In genomic region chr2:84703831-84704230, GRCh38 we compare ENCODE assay signal across 26 cellular contexts.
"Had no signal": no experiment of that assay in that cellular context is flagged by ENCODE, and none has a peak within 500 bp of the region (broad histone marks: within the 10 kb centered on the region; RNA-seq: fewer than 3 reads in every experiment).

No MANE protein-coding gene starts in this region.

- H3K27me3 ChIP-seq: colonic mucosa, dorsolateral prefrontal cortex, esophagus muscularis mucosa, esophagus squamous epithelium, gastrocnemius medialis, gastroesophageal sphincter, heart left ventricle, heart right ventricle had no signal

- H3K4me1 ChIP-seq: colonic mucosa, esophagus muscularis mucosa, esophagus squamous epithelium, foreskin keratinocyte, gastrocnemius medialis, gastroesophageal sphincter, heart left ventricle, heart right ventricle had no signal

- FAIRE-seq: colon, endometrium, endothelial cell of umbilical vein, frontal cortex had no signal

- DNase-seq: cortex of kidney; dermis blood vessel endothelial cell; dorsolateral prefrontal cortex; effector CD4-positive, alpha-beta T cell; effector CD8-positive, alpha-beta T cell; effector memory CD4-positive, alpha-beta T cell; effector memory CD8-positive, alpha-beta T cell; endodermal cell; erythroblast; esophagus squamous epithelium; foreskin keratinocyte; foreskin melanocyte; gastrocnemius medialis; glutamatergic neuron; heart left ventricle; heart right ventricle had no signal

- ATAC-seq: effector memory CD8-positive, alpha-beta T cell; esophagus mucosa; foreskin keratinocyte; gastrocnemius medialis; gastroesophageal sphincter; heart left ventricle; heart right ventricle had no signal

- H3K4me3 ChIP-seq: colonic mucosa, coronary artery, dorsolateral prefrontal cortex, esophagus muscularis mucosa, esophagus squamous epithelium, gastrocnemius medialis, gastroesophageal sphincter, heart left ventricle, heart right ventricle had no signal

- H3K27ac ChIP-seq: colonic mucosa, coronary artery, dorsolateral prefrontal cortex, epithelial cell of prostate, esophagus muscularis mucosa, esophagus squamous epithelium, foreskin keratinocyte, gastrocnemius medialis, gastroesophageal sphincter, heart left ventricle, heart right ventricle had no signal

- H3K36me3 ChIP-seq: colonic mucosa, esophagus muscularis mucosa, esophagus squamous epithelium, gastrocnemius medialis, gastroesophageal sphincter, heart left ventricle, heart right ventricle had no signal

- H3K9me3 ChIP-seq: colonic mucosa, esophagus muscularis mucosa, esophagus squamous epithelium, gastrocnemius medialis, gastroesophageal sphincter, heart left ventricle had no signal
